In genomic region chr12:4141344-4142270, GRCh38 we compare ENCODE assay signal across 15 cellular contexts.
DNase-seq lines count a peak whose midpoint lies in the region; ATAC-seq and TF ChIP-seq lines count a peak whose summit lies in the region.
"Had no signal": no experiment of that assay in that cellular context is flagged by ENCODE, and none has a peak within 500 bp of the region (broad histone marks: within the 10 kb centered on the region; RNA-seq: fewer than 3 reads in every experiment).

No MANE protein-coding gene starts in this region.

- peak overlapping the region; percentile 98 for H3K4me3 Mint-ChIP-seq in CD4-positive, alpha-beta T cell
- H3K4me3 Mint-ChIP-seq in GM23338, result no peak overlapping the region

- peaks cover 53% of the 10 kb centered on the region for H3K4me1 Mint-ChIP-seq in CD4-positive, alpha-beta T cell (ENCODE audit: low read depth)
- H3K4me1 Mint-ChIP-seq in GM23338, result peaks cover 36% of the 10 kb centered on the region

- no peak for DNase-seq in CD4-positive, alpha-beta T cell
- DNase-seq in activated T-cell treated with anti-CD3 and anti-CD28 coated beads, Interleukin-2, amount 50 U/mL, for 48 hours, result peak; percentile 52 to 58
- peak; percentile 64 for DNase-seq in mesenteric fat pad (ENCODE audit: low spot score)
- no peak for DNase-seq in GM23338 (ENCODE audit: low spot score)
- no peak for DNase-seq in stimulated activated CD4-positive, alpha-beta T cell treated with anti-CD3 and anti-CD28 coated beads, Interleukin-4, amount 100 ng/mL, for 4 hours
- no peak for DNase-seq in uterus
- DNase-seq: colonic mucosa, H7, mucosa of descending colon, NCI-H1105 treated with DMSO at 0.1 percent for 48 hours, NCI-H526, retina, SHP77 had no signal

- POLR2A ChIA-PET in CD4-positive, alpha-beta T cell (lab: Charles Lee), result interaction anchor here (1.0 to 7.9 kb wide), 10 partner anchors 12 to 268 kb away, joined by 3 to 113 read pairs (median 6); partner anchors contain the start of genes CCND2 and PARP11

- H3K27ac Mint-ChIP-seq in CD4-positive, alpha-beta T cell, result peak overlapping the region; percentile 95
- no peak overlapping the region for H3K27ac Mint-ChIP-seq in GM23338

- no peaks in the 10 kb centered on the region for H3K9me3 Mint-ChIP-seq in CD4-positive, alpha-beta T cell
- H3K9me3 Mint-ChIP-seq in GM23338, result peaks cover 13% of the 10 kb centered on the region

- H3K27ac ChIP-seq in CD4-positive, alpha-beta T cell (ENCODE audit: low read depth, low read length), result no peak overlapping the region
- H3K27ac ChIP-seq in GM23338 (ENCODE audit: low read depth) (no peak overlapping the region), uterus (no peak overlapping the region)

- TF ChIP-seq POLR2A in uterus (IDR thresholded peaks at IDR 0.05), result no peak

- H3K9me2 ChIP-seq in GM23338 (ENCODE audit: insufficient read depth), result no peaks in the 10 kb centered on the region

- TF ChIP-seq CTCF in CD4-positive, alpha-beta T cell (IDR thresholded peaks at IDR 0.05), result no peak
- TF ChIP-seq CTCF in GM23338 (conservative IDR thresholded peaks at IDR 0.05; ENCODE audit: low read depth in 2 of 2), result no peak
- no peak for TF ChIP-seq CTCF in uterus (IDR thresholded peaks at IDR 0.05)

- H3K4me2 ChIP-seq in GM23338, result no peak overlapping the region

- H3K36me3 Mint-ChIP-seq in CD4-positive, alpha-beta T cell (ENCODE audit: low read depth), result peaks cover 4% of the 10 kb centered on the region
- peaks cover 14% of the 10 kb centered on the region; the same call in 2 of the 3 replicates for H3K36me3 Mint-ChIP-seq in GM23338 (ENCODE audit: low read depth)

- H3K79me2 ChIP-seq in GM23338 (replicated peaks; ENCODE audit: insufficient read depth), result no peaks in the 10 kb centered on the region

- peaks cover under 1% of the 10 kb centered on the region; the same call in 1 of the 2 replicates for H3F3A ChIP-seq in GM23338 (replicated peaks; ENCODE audit: low read depth)

- ATAC-seq in CD4-positive, alpha-beta T cell (ENCODE audit: poor library complexity), result no peak
- ATAC-seq in GM18861 (IDR thresholded peaks at IDR 0.05; ENCODE audit: unreplicated experiment) (peak; percentile 32), GM23338 (no peak), GM19035 (IDR thresholded peaks at IDR 0.05; ENCODE audit: unreplicated experiment) (no peak)

- no peak overlapping the region for H3K4me3 ChIP-seq in GM23338
- no peak overlapping the region for H3K4me3 ChIP-seq in uterus
- H3K4me3 ChIP-seq: mucosa of descending colon had no signal

- no peaks in the 10 kb centered on the region for H4K20me1 ChIP-seq in GM23338 (replicated peaks; ENCODE audit: insufficient read depth)

- H3K36me3 ChIP-seq in GM23338 (ENCODE audit: insufficient read depth), result no peaks in the 10 kb centered on the region
- H3K36me3 ChIP-seq in uterus, result no peaks in the 10 kb centered on the region
- H3K36me3 ChIP-seq: colonic mucosa had no signal

- H3K27me3 Mint-ChIP-seq in CD4-positive, alpha-beta T cell, result no peaks in the 10 kb centered on the region
- H3K27me3 Mint-ChIP-seq in GM23338 (ENCODE audit: insufficient read depth, low read depth, poor library complexity), result peaks cover 6% of the 10 kb centered on the region

- H3K27me3 ChIP-seq in CD4-positive, alpha-beta T cell (ENCODE audit: control insufficient read depth, insufficient read depth, low read length), result no peaks in the 10 kb centered on the region
- H3K27me3 ChIP-seq in GM23338 (ENCODE audit: insufficient read depth) (no peaks in the 10 kb centered on the region), uterus (no peaks in the 10 kb centered on the region)
- H3K27me3 ChIP-seq: colonic mucosa had no signal

- H2AFZ ChIP-seq in GM23338, result no peak overlapping the region

- CTCF ChIA-PET in CD4-positive, alpha-beta T cell (lab: Charles Lee), result interaction anchor here (1.1 to 3.3 kb wide), 2 partner anchors 34 to 135 kb away, joined by 4 to 42 read pairs; no protein-coding TSS in a partner anchor

- H3K9me3 ChIP-seq in CD4-positive, alpha-beta T cell (ENCODE audit: control insufficient read depth, low read length), result no peaks in the 10 kb centered on the region
- no peaks in the 10 kb centered on the region for H3K9me3 ChIP-seq in uterus
- H3K9me3 ChIP-seq: colonic mucosa, mucosa of descending colon had no signal

- H3K4me1 ChIP-seq in GM23338 (ENCODE audit: insufficient read depth) (peaks cover 40% of the 10 kb centered on the region), uterus (no peaks in the 10 kb centered on the region)
- H3K4me1 ChIP-seq: colonic mucosa had no signal

- intact Hi-C loops in CD4-positive, alpha-beta T cell (cut with DNase I, micrococcal nuclease), result loop anchor here (5.0 to 10.0 kb wide), 3 partner anchors 34 to 257 kb away; no protein-coding TSS in a partner anchor
- intact Hi-C loops in uterus (cut with DNase I; ENCODE audit: low total_unique reads), result no loop called here

TF ChIP-seq in GM23338, 12 proteins besides CTCF, POLR2A, EP300 and RAD21 (continues in another document):
- no peak for TF ChIP-seq JUNB (IDR thresholded peaks at IDR 0.05; ENCODE audit: unreplicated experiment)
- no peak for TF ChIP-seq CREB1 (CRISPR knock-in tag; IDR thresholded peaks at IDR 0.05; ENCODE audit: low read depth)
- no peak for TF ChIP-seq NANOG (IDR thresholded peaks at IDR 0.05; ENCODE audit: borderline replicate concordance)
- no peak for TF ChIP-seq ETS1 (IDR thresholded peaks at IDR 0.05)
- TF ChIP-seq REST (IDR thresholded peaks at IDR 0.05; ENCODE audit: unreplicated experiment), result no peak
- no peak for TF ChIP-seq ZNF331 (CRISPR knock-in tag; IDR thresholded peaks at IDR 0.05; ENCODE audit: low read depth)

Comparison
In these comparisons a context has a peak if more than half of its experiments do, and no peak if none do; other contexts are left out.
1. DNase-seq: peak in activated T-cell treated with anti-CD3 and anti-CD28 coated beads, Interleukin-2, amount 50 U/mL, for 48 hours (2 of 2) and mesenteric fat pad (single experiment); none in CD4-positive, alpha-beta T cell (0 of 10), GM23338 (single experiment), stimulated activated CD4-positive, alpha-beta T cell treated with anti-CD3 and anti-CD28 coated beads, Interleukin-4, amount 100 ng/mL, for 4 hours (0 of 2) and uterus (0 of 2).